In the genomic region with DNA sequence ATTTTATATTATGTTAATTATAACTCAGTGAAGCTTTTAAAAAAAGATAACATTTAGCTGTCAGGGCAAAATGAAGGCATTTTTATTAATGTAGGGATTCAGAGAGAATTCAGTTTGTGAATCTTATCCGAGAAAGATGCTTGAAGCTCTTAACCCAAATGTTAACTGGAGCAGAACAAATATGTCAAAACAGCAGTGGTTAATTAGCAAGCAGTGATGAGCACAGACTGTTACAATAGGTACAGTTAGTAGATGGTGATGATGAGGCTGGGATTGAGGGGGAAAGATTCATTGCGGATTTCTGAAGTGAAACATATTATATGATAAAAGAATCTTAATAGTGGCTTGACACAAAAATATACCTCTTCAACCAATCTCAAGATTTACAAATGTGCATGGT, we compare ENCODE assay signal across 13 cellular contexts.
"Had no signal": no experiment of that assay in that cellular context is flagged by ENCODE, and none has a peak within 500 bp of the region (broad histone marks: within the 10 kb centered on the region; RNA-seq: fewer than 3 reads in every experiment).

No MANE protein-coding gene starts in this region.

- H3K27ac Mint-ChIP-seq: naive thymus-derived CD8-positive, alpha-beta T cell had no signal

- H3K9me3 Mint-ChIP-seq: naive thymus-derived CD8-positive, alpha-beta T cell had no signal

- H3K36me3 Mint-ChIP-seq: naive thymus-derived CD8-positive, alpha-beta T cell had no signal

- H3K4me3 Mint-ChIP-seq: naive thymus-derived CD8-positive, alpha-beta T cell; neural crest cell had no signal

- DNase-seq: colonic mucosa; dermis blood vessel endothelial cell; foreskin keratinocyte; kidney glomerular epithelial cell; mammary epithelial cell; mucosa of descending colon; naive thymus-derived CD8-positive, alpha-beta T cell; right cardiac atrium; small intestine; stimulated activated CD4-positive, alpha-beta T cell treated with anti-CD3 and anti-CD28 coated beads, Interleukin-2, amount 100 ng/mL, for 48 hours; stimulated activated naive CD4-positive, alpha-beta T cell treated with Interleukin-2 at 50 U/mL for 16 hours; trophoblast cell had no signal

- ATAC-seq: foreskin keratinocyte; mucosa of descending colon; naive thymus-derived CD8-positive, alpha-beta T cell; right cardiac atrium had no signal

- H3K4me1 Mint-ChIP-seq: naive thymus-derived CD8-positive, alpha-beta T cell; neural crest cell had no signal
